Comparison of ENCODE assay signal across 16 cellular contexts in genomic region chr10:124448696-124449169, GRCh38. TPM values are rescaled to one million over a fixed set of nuclear protein-coding genes. Genes with fewer than 3 reads are reported as not detected.
DNase-seq lines count a peak whose midpoint lies in the region; ATAC-seq and TF ChIP-seq lines count a peak whose summit lies in the region.
"Had no signal": no experiment of that assay in that cellular context is flagged by ENCODE, and none has a peak within 500 bp of the region (broad histone marks: within the 10 kb centered on the region; RNA-seq: fewer than 3 reads in every experiment).

No MANE protein-coding gene starts in this region.

- BruUV-seq in Panc1 (replicated peaks; lab: Mats Ljungman, UMichigan), result no TSS peak

- no peaks in the 10 kb centered on the region for H3K36me3 Mint-ChIP-seq in progenitor cell of endocrine pancreas (ENCODE audit: insufficient read depth)
- no peaks in the 10 kb centered on the region for H3K36me3 Mint-ChIP-seq in activated CD8-positive, alpha-beta T cell treated with anti-CD3 and anti-CD28 coated beads for 36 hours (ENCODE audit: low read depth)

- H3K4me1 Mint-ChIP-seq in progenitor cell of endocrine pancreas (ENCODE audit: low read depth), result peaks cover 15% of the 10 kb centered on the region
- peaks cover 17% of the 10 kb centered on the region for H3K4me1 Mint-ChIP-seq in activated CD8-positive, alpha-beta T cell treated with anti-CD3 and anti-CD28 coated beads for 36 hours (ENCODE audit: low read depth)

- in situ Hi-C loops in Panc1 (cut with HindIII; ENCODE audit: low pct_unique_long_range_greater_than_20kb, low sequenced_read_pairs), result no loop called here

- H3K27me3 Mint-ChIP-seq in progenitor cell of endocrine pancreas, result peaks cover 86% of the 10 kb centered on the region
- H3K27me3 Mint-ChIP-seq in activated CD8-positive, alpha-beta T cell treated with anti-CD3 and anti-CD28 coated beads for 36 hours, result peaks cover 73% of the 10 kb centered on the region

- DNase-seq in DMS 273 (lab: John Stamatoyannopoulos, UW; ENCODE audit: unreplicated experiment) (peak; percentile 26), DMS 273 treated with DMSO at 0.1 percent for 48 hours (lab: John Stamatoyannopoulos, UW) (no peak), Panc1 (ENCODE audit: low read depth, low spot score) (no peak), iPS DF 6.9 (ENCODE audit: low read depth, low spot score) (no peak), progenitor cell of endocrine pancreas (ENCODE audit: low spot score, unreplicated experiment) (no peak), T-helper 2 cell (no peak), kidney glomerular epithelial cell (lab: John Stamatoyannopoulos, UW) (no peak)
- no peak for DNase-seq in activated CD8-positive, alpha-beta T cell treated with anti-CD3 and anti-CD28 coated beads for 36 hours
- DNase-seq: 8988T; DMS153; left lung; NCI-H446; stimulated activated CD4-positive, alpha-beta T cell treated with anti-CD3 and anti-CD28 coated beads, Interleukin-4, amount 100 ng/mL, for 4 hours had no signal

- H3K4me1 ChIP-seq in Panc1 (ENCODE audit: control insufficient read depth, insufficient read depth, low read length), result peaks cover 15% of the 10 kb centered on the region
- H3K4me1 ChIP-seq in iPS DF 6.9 (ENCODE audit: control insufficient read depth, insufficient read depth, low read length), result peaks cover 12% of the 10 kb centered on the region; the same call in 1 of the 2 replicates

- H3K4me3 ChIP-seq in Panc1 (ENCODE audit: low read depth in 2 of 2, low read length in 2 of 2), result peak overlapping the region in 1 of 2 experiments; percentile 39; a peak in 1 of 4 replicates
- peak overlapping the region; percentile 55; the same call in 1 of the 2 replicates for H3K4me3 ChIP-seq in iPS DF 6.9 (ENCODE audit: low read length)
- H3K4me3 ChIP-seq: left lung, prostate gland had no signal

- no peak for ATAC-seq in Panc1
- no peak for ATAC-seq in activated CD8-positive, alpha-beta T cell treated with anti-CD3 and anti-CD28 coated beads for 36 hours
- ATAC-seq: left lung had no signal

- H3K36me3 ChIP-seq in Panc1 (ENCODE audit: control insufficient read depth, insufficient read depth, low read length) (peaks cover 2% of the 10 kb centered on the region; the same call in 1 of the 2 replicates), iPS DF 6.9 (ENCODE audit: control insufficient read depth, insufficient read depth, low read length) (no peaks in the 10 kb centered on the region)
- H3K36me3 ChIP-seq: left lung, prostate gland had no signal

- H3K9me3 ChIP-seq in Panc1 (ENCODE audit: control insufficient read depth, insufficient read depth, low read depth, low read length), result no peaks in the 10 kb centered on the region
- H3K9me3 ChIP-seq in iPS DF 6.9 (ENCODE audit: control insufficient read depth, insufficient read depth, low read length), result no peaks in the 10 kb centered on the region
- H3K9me3 ChIP-seq: left lung, prostate gland had no signal

- CTCF ChIA-PET in Panc1 (lab: Charles Lee), result no interaction called here
- CTCF ChIA-PET in activated CD8-positive, alpha-beta T cell treated with anti-CD3 and anti-CD28 coated beads for 36 hours (lab: Charles Lee), result interaction anchor here (0.9 to 1.6 kb wide), 2 partner anchors 15 to 30 kb away, joined by 3 read pairs; partner anchors contain the start of gene OAT

- peak; percentile 51; the same call in 1 of the 2 replicates for TF ChIP-seq CTCF in Panc1 (IDR thresholded peaks at IDR 0.05)
- TF ChIP-seq CTCF in progenitor cell of endocrine pancreas (IDR thresholded peaks at IDR 0.05; ENCODE audit: unreplicated experiment), result peak; percentile 47
- TF ChIP-seq CTCF in activated CD8-positive, alpha-beta T cell treated with anti-CD3 and anti-CD28 coated beads for 36 hours (IDR thresholded peaks at IDR 0.05), result no peak

- H3K27me3 ChIP-seq in Panc1 (ENCODE audit: control insufficient read depth, insufficient read depth, low read length) (peaks cover 60% of the 10 kb centered on the region), iPS DF 6.9 (ENCODE audit: control insufficient read depth, insufficient read depth, low read length) (peaks cover 19% of the 10 kb centered on the region; the same call in 1 of the 2 replicates)

- POLR2A ChIA-PET in Panc1 (lab: Charles Lee), result no interaction called here
- POLR2A ChIA-PET in activated CD8-positive, alpha-beta T cell treated with anti-CD3 and anti-CD28 coated beads for 36 hours (lab: Charles Lee), result interaction anchor here (2.5 kb wide), 1 partner anchor 13 kb away, joined by 14 read pairs; the partner anchor contains the start of gene LHPP

- H3K4me3 Mint-ChIP-seq in progenitor cell of endocrine pancreas (ENCODE audit: low read depth), result peak overlapping the region; percentile 63
- no peak overlapping the region for H3K4me3 Mint-ChIP-seq in activated CD8-positive, alpha-beta T cell treated with anti-CD3 and anti-CD28 coated beads for 36 hours

- H3K27ac Mint-ChIP-seq in progenitor cell of endocrine pancreas, result no peak overlapping the region
- no peak overlapping the region for H3K27ac Mint-ChIP-seq in activated CD8-positive, alpha-beta T cell treated with anti-CD3 and anti-CD28 coated beads for 36 hours

- no peak overlapping the region for H3K27ac ChIP-seq in Panc1 (ENCODE audit: low read length)
- no peak overlapping the region for H3K27ac ChIP-seq in iPS DF 6.9 (ENCODE audit: low read length)
- H3K27ac ChIP-seq: HL-60, left lung, prostate gland had no signal

- WGBS in iPS DF 6.9 (ENCODE audit: insufficient coverage, insufficient read length), result no CpG with 5 or more reads among the region's 26 CpGs

- no peaks in the 10 kb centered on the region for H3K9me3 Mint-ChIP-seq in progenitor cell of endocrine pancreas (ENCODE audit: low read depth)
- H3K9me3 Mint-ChIP-seq in activated CD8-positive, alpha-beta T cell treated with anti-CD3 and anti-CD28 coated beads for 36 hours, result no peaks in the 10 kb centered on the region

- intact Hi-C loops in Panc1 (cut with micrococcal nuclease; ENCODE audit: unreplicated experiment), result no loop called here
- intact Hi-C loops in activated CD8-positive, alpha-beta T cell treated with anti-CD3 and anti-CD28 coated beads for 36 hours (cut with micrococcal nuclease), result no loop called here

RNA-seq across cellular contexts. Expression of gene NKX1-2, which starts 1.1 kb away (rescaled TPM):
- total RNA-seq in Panc1 (2021; ENCODE audit: unreplicated experiment), result 0.15 TPM
- polyA plus RNA-seq in Panc1 (2012; ENCODE audit: insufficient read length), result 0.08 TPM
- total RNA-seq in progenitor cell of endocrine pancreas, result not detected in 2 replicates
- total RNA-seq in activated CD8-positive, alpha-beta T cell treated with anti-CD3 and anti-CD28 coated beads for 36 hours, result not detected
- total RNA-seq: left lung, subcutaneous adipose tissue had no signal

RNA-seq across cellular contexts. Expression of gene LHPP, which starts 12.9 kb away (rescaled TPM):
- total RNA-seq in Panc1 (2021; ENCODE audit: unreplicated experiment) (15.0 TPM), progenitor cell of endocrine pancreas (15.2 and 16.9 TPM in 2 replicates)
- polyA plus RNA-seq in Panc1 (2012; ENCODE audit: insufficient read length), result 29.6 TPM
- 10 to 100 TPM; 11.1 to 15.1 TPM for total RNA-seq in activated CD8-positive, alpha-beta T cell treated with anti-CD3 and anti-CD28 coated beads for 36 hours

RNA-seq across cellular contexts. Expression of gene OAT, which starts 30.0 kb away (rescaled TPM):
- total RNA-seq in Panc1 (2021; ENCODE audit: unreplicated experiment), result 166 TPM
- 94.8 TPM for polyA plus RNA-seq in Panc1 (2012; ENCODE audit: insufficient read length)
- 35.0 and 37.1 TPM in 2 replicates for total RNA-seq in progenitor cell of endocrine pancreas
- 10 to 100 TPM; 40.2 to 44.3 TPM for total RNA-seq in activated CD8-positive, alpha-beta T cell treated with anti-CD3 and anti-CD28 coated beads for 36 hours
